ENCODE assay signal across 8 cellular contexts in genomic region chr12:112381898-112382796, GRCh38. TPM values are rescaled to one million over a fixed set of nuclear protein-coding genes. Genes with fewer than 3 reads are reported as not detected.
DNase-seq lines count a peak whose midpoint lies in the region; ATAC-seq and TF ChIP-seq lines count a peak whose summit lies in the region.

Gene HECTD4 (minus strand): TSS chr12:112382431. CDS start chr12:112382128, 303 bp downstream.

- DNase-seq in EH (ENCODE audit: low read depth) (peak; percentile 89), H4 (ENCODE audit: low spot score) (peak; percentile 81), LoVo (ENCODE audit: low spot score) (peak; percentile 96), fibroblast of the aortic adventitia (ENCODE audit: low read depth) (peak; percentile 66)
- peak; percentile 92 for DNase-seq in activated T-helper 9 cell treated with anti-CD3 and anti-CD28 coated beads, Interleukin-2, amount 50 U/mL, for 16 hours (ENCODE audit: low read depth)
- DNase-seq in stimulated activated naive CD8-positive, alpha-beta T cell treated with anti-CD3 and anti-CD28 coated beads, Interleukin-15, Interleukin-2, amounts not matched to agents 100 U/mL and 50 U/mL, for 24 hours, result peak; percentile 98

- peak within 1 kb of the TSS; percentile 78 for H3K4me3 ChIP-seq in fibroblast of the aortic adventitia (ENCODE audit: low read depth, low read length)

- TF ChIP-seq POLR2A in Raji (IDR thresholded peaks at IDR 0.05; ENCODE audit: insufficient read depth, low read depth, low read length), result peak; percentile 96

- peaks cover 34% of the 10 kb centered on the region for H3K4me1 Mint-ChIP-seq in nephron

- H3K4me3 Mint-ChIP-seq in nephron, result peak within 1 kb of the TSS; percentile 98 to 100 (median 98)

- no peaks in the 10 kb centered on the region for H3K27me3 Mint-ChIP-seq in nephron (ENCODE audit: low read depth)

- H3K9me3 Mint-ChIP-seq in nephron, result no peaks in the 10 kb centered on the region

- peak; percentile 95 for ATAC-seq in stimulated activated naive CD8-positive, alpha-beta T cell treated with anti-CD3 and anti-CD28 coated beads, Interleukin-15, Interleukin-2, amounts not matched to agents 100 U/mL and 50 U/mL, for 24 hours

- TF ChIP-seq CTCF in fibroblast of the aortic adventitia (IDR thresholded peaks at IDR 0.05; ENCODE audit: insufficient read depth, low read length) (no peak), nephron (IDR thresholded peaks at IDR 0.05; ENCODE audit: unreplicated experiment in 3 of 3) (no peak)

- peaks cover 7% of the 10 kb centered on the region for H3K36me3 Mint-ChIP-seq in nephron (ENCODE audit: low read depth)

- peak within 1 kb of the TSS; percentile 88 to 97 (median 96) for H3K27ac Mint-ChIP-seq in nephron

RNA-seq across cellular contexts. Expression of gene HECTD4, which starts in this region (rescaled TPM):
- 3.6 and 4.0 TPM in 2 replicates for total RNA-seq in H4 (2014; rRNA removed; shearing (Covaris generic))
- 14.1 and 22.1 TPM in 2 replicates for total RNA-seq in fibroblast of the aortic adventitia (ENCODE audit: low replicate concordance)

Comparison
In these comparisons a context has a peak if more than half of its experiments do, and no peak if none do; other contexts are left out.
1. Peak in every context shown above with its lines: DNase-seq, ATAC-seq and H3K4me3 ChIP-seq.